1 cellular context compared by ENCODE assay signal in the genomic region with DNA sequence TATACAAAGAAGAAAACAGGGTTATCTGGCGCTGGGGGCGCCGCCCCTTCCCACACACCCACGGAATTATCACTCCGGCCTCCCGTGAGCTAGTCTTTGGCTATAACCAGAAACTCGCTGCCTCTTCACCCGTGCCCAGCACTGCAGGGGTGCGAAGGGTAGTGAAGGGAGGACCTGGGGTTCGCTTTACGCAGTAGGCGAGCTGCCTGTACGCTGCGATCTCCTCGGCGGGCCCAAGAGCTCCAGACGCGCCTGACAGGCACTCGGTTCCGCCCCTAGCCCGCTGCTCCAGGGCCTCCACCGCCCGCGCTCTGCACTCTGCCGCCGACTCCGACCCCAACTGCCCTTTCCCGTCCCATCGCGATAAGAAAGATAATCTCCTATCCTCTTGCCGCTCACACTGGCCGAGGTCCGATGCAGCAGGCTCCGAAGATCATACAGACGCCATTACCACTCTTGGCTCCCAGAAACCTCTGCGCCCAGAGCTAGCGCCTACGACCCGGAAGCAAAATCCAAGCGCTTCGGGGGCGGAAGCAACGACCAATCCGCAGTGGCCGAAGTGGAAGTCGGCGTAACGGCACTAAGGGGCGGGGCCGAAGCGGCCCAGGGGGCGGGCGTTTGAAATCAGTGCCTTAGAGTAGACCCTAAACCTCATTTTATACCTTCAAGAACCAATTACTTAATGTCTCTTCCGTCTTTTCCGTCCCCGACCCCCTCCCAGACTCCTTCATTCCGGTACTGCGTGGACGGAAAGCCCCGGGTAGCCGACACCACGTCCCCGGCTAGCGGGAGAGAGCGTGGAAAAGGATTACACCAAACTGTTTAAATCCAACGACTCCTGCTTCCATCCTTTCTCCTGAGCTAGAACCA.
A peak's percentile ranks its signal among the peaks of the same experiment; 100 is the strongest.
TF ChIP-seq lines count a peak whose summit lies in the region.

A gene (minus strand): TSS at position 458 of the 870 bp plus-strand sequence. CDS start 1,371 bp downstream, outside the sequence.
A gene (plus strand): TSS at position 611 of the 870 bp plus-strand sequence. CDS start 23,664 bp downstream, outside the sequence.

TF ChIP-seq in HepG2, 621 proteins besides CTCF, POLR2A, EP300 and RAD21 (continued from another document and continues in another):
- TF ChIP-seq, protein P1, sequence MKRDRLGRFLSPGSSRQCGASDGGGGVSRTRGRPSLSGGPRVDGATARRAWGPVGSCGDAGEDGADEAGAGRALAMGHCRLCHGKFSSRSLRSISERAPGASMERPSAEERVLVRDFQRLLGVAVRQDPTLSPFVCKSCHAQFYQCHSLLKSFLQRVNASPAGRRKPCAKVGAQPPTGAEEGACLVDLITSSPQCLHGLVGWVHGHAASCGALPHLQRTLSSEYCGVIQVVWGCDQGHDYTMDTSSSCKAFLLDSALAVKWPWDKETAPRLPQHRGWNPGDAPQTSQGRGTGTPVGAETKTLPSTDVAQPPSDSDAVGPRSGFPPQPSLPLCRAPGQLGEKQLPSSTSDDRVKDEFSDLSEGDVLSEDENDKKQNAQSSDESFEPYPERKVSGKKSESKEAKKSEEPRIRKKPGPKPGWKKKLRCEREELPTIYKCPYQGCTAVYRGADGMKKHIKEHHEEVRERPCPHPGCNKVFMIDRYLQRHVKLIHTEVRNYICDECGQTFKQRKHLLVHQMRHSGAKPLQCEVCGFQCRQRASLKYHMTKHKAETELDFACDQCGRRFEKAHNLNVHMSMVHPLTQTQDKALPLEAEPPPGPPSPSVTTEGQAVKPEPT (CRISPR knock-in tag; IDR thresholded peaks at IDR 0.05; ENCODE audit: low read depth), result no peak
- TF ChIP-seq ZNF343 (CRISPR knock-in tag; IDR thresholded peaks at IDR 0.05) (no peak), KDM6A (CRISPR knock-in tag; IDR thresholded peaks at IDR 0.05; ENCODE audit: low read depth) (no peak), ATF7-NPFF (CRISPR knock-in tag; IDR thresholded peaks at IDR 0.05; ENCODE audit: low read depth) (peak; percentile 34; the same call in 1 of the 2 replicates), EHMT2 (IDR thresholded peaks at IDR 0.05; ENCODE audit: borderline replicate concordance, low read depth, low read length) (no peak), ZNF570 (CRISPR knock-in tag; IDR thresholded peaks at IDR 0.05; ENCODE audit: borderline replicate concordance) (no peak), CBFB (CRISPR knock-in tag; IDR thresholded peaks at IDR 0.05) (no peak), SRSF4 (IDR thresholded peaks at IDR 0.05; ENCODE audit: low read depth, low read length, poor library complexity, severe bottlenecking) (no peak), ZMAT3 (CRISPR knock-in tag; conservative IDR thresholded peaks at IDR 0.05) (0 out of 2 replicates have a peak, but pooled peaks have one; percentile 64), PRPF4 (IDR thresholded peaks at IDR 0.05; ENCODE audit: low read depth, low read length, poor library complexity, severe bottlenecking) (no peak), POLR2G (IDR thresholded peaks at IDR 0.05; ENCODE audit: low read depth, low read length) (peak; percentile 90), RBFOX2 (IDR thresholded peaks at IDR 0.05; ENCODE audit: low read depth, low read length) (peak; percentile 79), ZNF7 (CRISPR knock-in tag; IDR thresholded peaks at IDR 0.05) (no peak), ZFP62 (CRISPR knock-in tag; IDR thresholded peaks at IDR 0.05) (no peak), ZNF816 (CRISPR knock-in tag; IDR thresholded peaks at IDR 0.05; ENCODE audit: borderline replicate concordance) (no peak), PHF21A (CRISPR knock-in tag; IDR thresholded peaks at IDR 0.05) (peak; percentile 38; the same call in 1 of the 2 replicates), NFE2L2 (IDR thresholded peaks at IDR 0.05; ENCODE audit: low read length) (no peak), ZNF883 (CRISPR knock-in tag; IDR thresholded peaks at IDR 0.05; ENCODE audit: not compliant biosample characterization) (no peak), ARID2 (CRISPR knock-in tag; IDR thresholded peaks at IDR 0.05; ENCODE audit: borderline replicate concordance) (no peak), ZNF550 (CRISPR knock-in tag; IDR thresholded peaks at IDR 0.05; ENCODE audit: borderline replicate concordance) (no peak), CCDC6 (CRISPR knock-in tag; IDR thresholded peaks at IDR 0.05) (0 out of 2 replicates have a peak, but pooled peaks have one; percentile 30), ZNF224 (CRISPR knock-in tag; IDR thresholded peaks at IDR 0.05) (no peak), CHD2 (IDR thresholded peaks at IDR 0.05; ENCODE audit: low read depth, low read length) (peak; percentile 72; the same call in 1 of the 2 replicates), KLF6 (CRISPR knock-in tag; IDR thresholded peaks at IDR 0.05) (0 out of 2 replicates have a peak, but pooled peaks have one; percentile 21), ZSCAN25 (CRISPR knock-in tag; IDR thresholded peaks at IDR 0.05) (no peak), FOSL2 (CRISPR knock-in tag; IDR thresholded peaks at IDR 0.05) (0 out of 2 replicates have a peak, but pooled peaks have one; percentile 28), TBX2 (CRISPR knock-in tag; IDR thresholded peaks at IDR 0.05; ENCODE audit: borderline replicate concordance) (peak; percentile 70; the same call in 1 of the 2 replicates), ZSCAN21 (CRISPR knock-in tag; IDR thresholded peaks at IDR 0.05; ENCODE audit: borderline replicate concordance) (no peak)
- TF ChIP-seq, protein P2, sequence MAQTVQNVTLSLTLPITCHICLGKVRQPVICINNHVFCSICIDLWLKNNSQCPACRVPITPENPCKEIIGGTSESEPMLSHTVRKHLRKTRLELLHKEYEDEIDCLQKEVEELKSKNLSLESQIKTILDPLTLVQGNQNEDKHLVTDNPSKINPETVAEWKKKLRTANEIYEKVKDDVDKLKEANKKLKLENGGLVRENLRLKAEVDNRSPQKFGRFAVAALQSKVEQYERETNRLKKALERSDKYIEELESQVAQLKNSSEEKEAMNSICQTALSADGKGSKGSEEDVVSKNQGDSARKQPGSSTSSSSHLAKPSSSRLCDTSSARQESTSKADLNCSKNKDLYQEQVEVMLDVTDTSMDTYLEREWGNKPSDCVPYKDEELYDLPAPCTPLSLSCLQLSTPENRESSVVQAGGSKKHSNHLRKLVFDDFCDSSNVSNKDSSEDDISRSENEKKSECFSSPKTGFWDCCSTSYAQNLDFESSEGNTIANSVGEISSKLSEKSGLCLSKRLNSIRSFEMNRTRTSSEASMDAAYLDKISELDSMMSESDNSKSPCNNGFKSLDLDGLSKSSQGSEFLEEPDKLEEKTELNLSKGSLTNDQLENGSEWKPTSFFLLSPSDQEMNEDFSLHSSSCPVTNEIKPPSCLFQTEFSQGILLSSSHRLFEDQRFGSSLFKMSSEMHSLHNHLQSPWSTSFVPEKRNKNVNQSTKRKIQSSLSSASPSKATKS (CRISPR knock-in tag; IDR thresholded peaks at IDR 0.05), result no peak
- TF ChIP-seq, protein P3, sequence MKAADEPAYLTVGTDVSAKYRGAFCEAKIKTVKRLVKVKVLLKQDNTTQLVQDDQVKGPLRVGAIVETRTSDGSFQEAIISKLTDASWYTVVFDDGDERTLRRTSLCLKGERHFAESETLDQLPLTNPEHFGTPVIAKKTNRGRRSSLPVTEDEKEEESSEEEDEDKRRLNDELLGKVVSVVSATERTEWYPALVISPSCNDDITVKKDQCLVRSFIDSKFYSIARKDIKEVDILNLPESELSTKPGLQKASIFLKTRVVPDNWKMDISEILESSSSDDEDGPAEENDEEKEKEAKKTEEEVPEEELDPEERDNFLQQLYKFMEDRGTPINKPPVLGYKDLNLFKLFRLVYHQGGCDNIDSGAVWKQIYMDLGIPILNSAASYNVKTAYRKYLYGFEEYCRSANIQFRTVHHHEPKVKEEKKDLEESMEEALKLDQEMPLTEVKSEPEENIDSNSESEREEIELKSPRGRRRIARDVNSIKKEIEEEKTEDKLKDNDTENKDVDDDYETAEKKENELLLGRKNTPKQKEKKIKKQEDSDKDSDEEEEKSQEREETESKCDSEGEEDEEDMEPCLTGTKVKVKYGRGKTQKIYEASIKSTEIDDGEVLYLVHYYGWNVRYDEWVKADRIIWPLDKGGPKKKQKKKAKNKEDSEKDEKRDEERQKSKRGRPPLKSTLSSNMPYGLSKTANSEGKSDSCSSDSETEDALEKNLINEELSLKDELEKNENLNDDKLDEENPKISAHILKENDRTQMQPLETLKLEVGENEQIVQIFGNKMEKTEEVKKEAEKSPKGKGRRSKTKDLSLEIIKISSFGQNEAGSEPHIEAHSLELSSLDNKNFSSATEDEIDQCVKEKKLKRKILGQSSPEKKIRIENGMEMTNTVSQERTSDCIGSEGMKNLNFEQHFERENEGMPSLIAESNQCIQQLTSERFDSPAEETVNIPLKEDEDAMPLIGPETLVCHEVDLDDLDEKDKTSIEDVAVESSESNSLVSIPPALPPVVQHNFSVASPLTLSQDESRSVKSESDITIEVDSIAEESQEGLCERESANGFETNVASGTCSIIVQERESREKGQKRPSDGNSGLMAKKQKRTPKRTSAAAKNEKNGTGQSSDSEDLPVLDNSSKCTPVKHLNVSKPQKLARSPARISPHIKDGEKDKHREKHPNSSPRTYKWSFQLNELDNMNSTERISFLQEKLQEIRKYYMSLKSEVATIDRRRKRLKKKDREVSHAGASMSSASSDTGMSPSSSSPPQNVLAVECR (CRISPR knock-in tag; IDR thresholded peaks at IDR 0.05; ENCODE audit: borderline replicate concordance), result peak; percentile 87
- TF ChIP-seq, protein P4, sequence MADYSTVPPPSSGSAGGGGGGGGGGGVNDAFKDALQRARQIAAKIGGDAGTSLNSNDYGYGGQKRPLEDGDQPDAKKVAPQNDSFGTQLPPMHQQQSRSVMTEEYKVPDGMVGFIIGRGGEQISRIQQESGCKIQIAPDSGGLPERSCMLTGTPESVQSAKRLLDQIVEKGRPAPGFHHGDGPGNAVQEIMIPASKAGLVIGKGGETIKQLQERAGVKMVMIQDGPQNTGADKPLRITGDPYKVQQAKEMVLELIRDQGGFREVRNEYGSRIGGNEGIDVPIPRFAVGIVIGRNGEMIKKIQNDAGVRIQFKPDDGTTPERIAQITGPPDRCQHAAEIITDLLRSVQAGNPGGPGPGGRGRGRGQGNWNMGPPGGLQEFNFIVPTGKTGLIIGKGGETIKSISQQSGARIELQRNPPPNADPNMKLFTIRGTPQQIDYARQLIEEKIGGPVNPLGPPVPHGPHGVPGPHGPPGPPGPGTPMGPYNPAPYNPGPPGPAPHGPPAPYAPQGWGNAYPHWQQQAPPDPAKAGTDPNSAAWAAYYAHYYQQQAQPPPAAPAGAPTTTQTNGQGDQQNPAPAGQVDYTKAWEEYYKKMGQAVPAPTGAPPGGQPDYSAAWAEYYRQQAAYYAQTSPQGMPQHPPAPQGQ (CRISPR knock-in tag; IDR thresholded peaks at IDR 0.05; ENCODE audit: borderline replicate concordance), result no peak
- TF ChIP-seq, protein P5, sequence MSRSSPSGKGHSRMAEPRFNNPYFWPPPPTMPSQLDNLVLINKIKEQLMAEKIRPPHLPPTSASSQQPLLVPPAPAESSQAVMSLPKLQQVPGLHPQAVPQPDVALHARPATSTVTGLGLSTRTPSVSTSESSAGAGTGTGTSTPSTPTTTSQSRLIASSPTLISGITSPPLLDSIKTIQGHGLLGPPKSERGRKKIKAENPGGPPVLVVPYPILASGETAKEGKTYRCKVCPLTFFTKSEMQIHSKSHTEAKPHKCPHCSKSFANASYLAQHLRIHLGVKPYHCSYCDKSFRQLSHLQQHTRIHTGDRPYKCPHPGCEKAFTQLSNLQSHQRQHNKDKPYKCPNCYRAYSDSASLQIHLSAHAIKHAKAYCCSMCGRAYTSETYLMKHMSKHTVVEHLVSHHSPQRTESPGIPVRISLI (CRISPR knock-in tag; IDR thresholded peaks at IDR 0.05; ENCODE audit: borderline replicate concordance), result peak; percentile 9; the same call in 1 of the 2 replicates
- TF ChIP-seq, protein P6, sequence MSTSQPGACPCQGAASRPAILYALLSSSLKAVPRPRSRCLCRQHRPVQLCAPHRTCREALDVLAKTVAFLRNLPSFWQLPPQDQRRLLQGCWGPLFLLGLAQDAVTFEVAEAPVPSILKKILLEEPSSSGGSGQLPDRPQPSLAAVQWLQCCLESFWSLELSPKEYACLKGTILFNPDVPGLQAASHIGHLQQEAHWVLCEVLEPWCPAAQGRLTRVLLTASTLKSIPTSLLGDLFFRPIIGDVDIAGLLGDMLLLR (CRISPR knock-in tag; IDR thresholded peaks at IDR 0.05), result peak; percentile 45; the same call in 1 of the 2 replicates
- TF ChIP-seq, protein P7, sequence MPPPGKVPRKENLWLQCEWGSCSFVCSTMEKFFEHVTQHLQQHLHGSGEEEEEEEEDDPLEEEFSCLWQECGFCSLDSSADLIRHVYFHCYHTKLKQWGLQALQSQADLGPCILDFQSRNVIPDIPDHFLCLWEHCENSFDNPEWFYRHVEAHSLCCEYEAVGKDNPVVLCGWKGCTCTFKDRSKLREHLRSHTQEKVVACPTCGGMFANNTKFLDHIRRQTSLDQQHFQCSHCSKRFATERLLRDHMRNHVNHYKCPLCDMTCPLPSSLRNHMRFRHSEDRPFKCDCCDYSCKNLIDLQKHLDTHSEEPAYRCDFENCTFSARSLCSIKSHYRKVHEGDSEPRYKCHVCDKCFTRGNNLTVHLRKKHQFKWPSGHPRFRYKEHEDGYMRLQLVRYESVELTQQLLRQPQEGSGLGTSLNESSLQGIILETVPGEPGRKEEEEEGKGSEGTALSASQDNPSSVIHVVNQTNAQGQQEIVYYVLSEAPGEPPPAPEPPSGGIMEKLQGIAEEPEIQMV (CRISPR knock-in tag; IDR thresholded peaks at IDR 0.05; ENCODE audit: low read depth), result 0 out of 2 replicates have a peak, but pooled peaks have one; percentile 57
- TF ChIP-seq, protein P8, sequence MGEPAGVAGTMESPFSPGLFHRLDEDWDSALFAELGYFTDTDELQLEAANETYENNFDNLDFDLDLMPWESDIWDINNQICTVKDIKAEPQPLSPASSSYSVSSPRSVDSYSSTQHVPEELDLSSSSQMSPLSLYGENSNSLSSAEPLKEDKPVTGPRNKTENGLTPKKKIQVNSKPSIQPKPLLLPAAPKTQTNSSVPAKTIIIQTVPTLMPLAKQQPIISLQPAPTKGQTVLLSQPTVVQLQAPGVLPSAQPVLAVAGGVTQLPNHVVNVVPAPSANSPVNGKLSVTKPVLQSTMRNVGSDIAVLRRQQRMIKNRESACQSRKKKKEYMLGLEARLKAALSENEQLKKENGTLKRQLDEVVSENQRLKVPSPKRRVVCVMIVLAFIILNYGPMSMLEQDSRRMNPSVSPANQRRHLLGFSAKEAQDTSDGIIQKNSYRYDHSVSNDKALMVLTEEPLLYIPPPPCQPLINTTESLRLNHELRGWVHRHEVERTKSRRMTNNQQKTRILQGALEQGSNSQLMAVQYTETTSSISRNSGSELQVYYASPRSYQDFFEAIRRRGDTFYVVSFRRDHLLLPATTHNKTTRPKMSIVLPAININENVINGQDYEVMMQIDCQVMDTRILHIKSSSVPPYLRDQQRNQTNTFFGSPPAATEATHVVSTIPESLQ (CRISPR knock-in tag; conservative IDR thresholded peaks at IDR 0.05), result no peak
